8 cellular contexts compared by ENCODE assay signal in the genomic region with DNA sequence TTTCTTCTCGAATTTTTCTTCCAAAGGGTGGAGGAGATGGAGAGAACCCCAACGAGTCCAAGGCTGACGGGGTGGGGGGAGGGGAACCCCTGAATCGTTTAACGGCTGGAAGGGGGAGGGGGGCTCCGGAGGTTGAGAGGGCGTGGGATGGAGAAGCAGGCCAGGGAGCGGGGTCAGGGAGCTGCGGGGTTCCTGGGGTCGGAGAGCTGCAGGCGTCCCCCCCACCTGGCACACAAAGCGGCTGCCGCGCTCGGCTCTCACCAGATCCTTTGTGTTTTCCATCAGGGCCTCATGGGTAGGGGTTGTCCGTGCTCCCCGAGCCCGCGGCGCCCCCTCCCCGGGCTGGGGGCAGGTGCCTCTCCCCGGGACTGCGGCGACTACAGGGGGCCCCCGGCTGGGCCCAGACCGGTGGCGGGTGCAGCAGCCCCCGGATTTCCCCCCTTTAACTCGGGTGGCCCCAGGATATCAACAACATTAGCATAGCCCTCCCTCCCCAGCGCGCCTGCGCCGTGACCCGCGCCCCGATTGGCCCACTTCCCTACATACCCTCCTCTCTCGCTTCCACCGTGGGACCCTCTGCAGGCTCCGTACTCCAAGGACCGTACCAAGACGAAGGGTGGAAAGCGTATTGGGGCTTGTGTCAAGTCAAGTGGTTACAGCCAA. TPM values are rescaled to one million over a fixed set of nuclear protein-coding genes. Genes with fewer than 3 reads are reported as not detected.
DNase-seq lines count a peak whose midpoint lies in the region; ATAC-seq, FAIRE-seq and TF ChIP-seq lines count a peak whose summit lies in the region.

A gene (minus strand): TSS at position 476 of the 663 bp plus-strand sequence. CDS start 34,888 bp downstream, outside the sequence.

- ATAC-seq in HG02938 (IDR thresholded peaks at IDR 0.05; ENCODE audit: unreplicated experiment), result peak; percentile 77

- DNase-seq in NCI-H1930 (lab: John Stamatoyannopoulos, UW), result peak; percentile 93 to 96
- peak; percentile 93 for DNase-seq in T-helper 2 cell treated with Interferon-gamma antibody and Interleukin-4, amounts not matched to agents 5 μg/mL and 100 μg/mL, for 36 hours (ENCODE audit: low spot score)
- DNase-seq in astrocyte (ENCODE audit: low read depth), result peak; percentile 94
- DNase-seq in hepatic stellate cell (ENCODE audit: low spot score), result peak; percentile 98
- peak; percentile 97 for DNase-seq in putamen (ENCODE audit: low spot score)
- DNase-seq in uterus, result peak; percentile 94 to 96

- TF ChIP-seq POLR2A in GM15510 (IDR thresholded peaks at IDR 0.05; ENCODE audit: borderline replicate concordance, extremely low read depth, insufficient read length) (peak; percentile 33), uterus (IDR thresholded peaks at IDR 0.05) (peak; percentile 11 to 24)

- H3K36me3 ChIP-seq in astrocyte (ENCODE audit: insufficient read depth, low read length) (peaks cover 4% of the 10 kb centered on the region), uterus (no peaks in the 10 kb centered on the region)

- H3K27me3 Mint-ChIP-seq in T-helper 2 cell treated with Interferon-gamma antibody and Interleukin-4, amounts not matched to agents 5 μg/mL and 100 μg/mL, for 36 hours (ENCODE audit: low read depth), result no peaks in the 10 kb centered on the region
- no peaks in the 10 kb centered on the region for H3K27me3 Mint-ChIP-seq in astrocyte (ENCODE audit: low read depth, unreplicated experiment)

- no peaks in the 10 kb centered on the region for H3K9me3 Mint-ChIP-seq in T-helper 2 cell treated with Interferon-gamma antibody and Interleukin-4, amounts not matched to agents 5 μg/mL and 100 μg/mL, for 36 hours
- no peaks in the 10 kb centered on the region for H3K9me3 Mint-ChIP-seq in astrocyte (ENCODE audit: unreplicated experiment)

- TF ChIP-seq CTCF in astrocyte (IDR thresholded peaks at IDR 0.05; ENCODE audit: insufficient read depth, low read depth, low read length) (no peak), uterus (IDR thresholded peaks at IDR 0.05) (peak in 1 of 4 experiments; percentile 23)

- H3K4me3 Mint-ChIP-seq in T-helper 2 cell treated with Interferon-gamma antibody and Interleukin-4, amounts not matched to agents 5 μg/mL and 100 μg/mL, for 36 hours, result peak within 1 kb of the TSS; percentile 91
- H3K4me3 Mint-ChIP-seq in astrocyte (ENCODE audit: unreplicated experiment), result peak within 1 kb of the TSS; percentile 92

- peak within 1 kb of the TSS; percentile 91 for H2AFZ ChIP-seq in astrocyte (ENCODE audit: low read depth, low read length)

- intact Hi-C loops in uterus (cut with DNase I; ENCODE audit: low total_unique reads), result no loop called here

- peaks cover 34% of the 10 kb centered on the region for H3K36me3 Mint-ChIP-seq in T-helper 2 cell treated with Interferon-gamma antibody and Interleukin-4, amounts not matched to agents 5 μg/mL and 100 μg/mL, for 36 hours (ENCODE audit: low read depth)
- H3K36me3 Mint-ChIP-seq in astrocyte (ENCODE audit: low read depth, unreplicated experiment), result no peaks in the 10 kb centered on the region

- H3K4me1 ChIP-seq in astrocyte (ENCODE audit: insufficient read depth, low read length), result peaks cover 20% of the 10 kb centered on the region
- peaks cover 0 to 5% of the 10 kb centered on the region in 2 donors for H3K4me1 ChIP-seq in uterus

- peaks cover 93% of the 10 kb centered on the region for H3K79me2 ChIP-seq in astrocyte (ENCODE audit: insufficient read depth, low read length)

- FAIRE-seq in astrocyte (lab: Jason Lieb, UNC), result no peak

- H3K27me3 ChIP-seq in astrocyte (ENCODE audit: insufficient read depth, low read length) (no peaks in the 10 kb centered on the region), uterus (no peaks in the 10 kb centered on the region)

- peak within 1 kb of the TSS; percentile 97 for H3K27ac Mint-ChIP-seq in T-helper 2 cell treated with Interferon-gamma antibody and Interleukin-4, amounts not matched to agents 5 μg/mL and 100 μg/mL, for 36 hours
- peak within 1 kb of the TSS; percentile 91 for H3K27ac Mint-ChIP-seq in astrocyte (ENCODE audit: unreplicated experiment)

- peak within 1 kb of the TSS; percentile 99 for H3K4me2 ChIP-seq in astrocyte (ENCODE audit: low read length)

- peaks cover 54% of the 10 kb centered on the region for H3K4me1 Mint-ChIP-seq in T-helper 2 cell treated with Interferon-gamma antibody and Interleukin-4, amounts not matched to agents 5 μg/mL and 100 μg/mL, for 36 hours (ENCODE audit: low read depth)
- peaks cover 39% of the 10 kb centered on the region for H3K4me1 Mint-ChIP-seq in astrocyte (ENCODE audit: low read depth, unreplicated experiment)

- no peaks in the 10 kb centered on the region for H3K9me3 ChIP-seq in astrocyte (ENCODE audit: insufficient read depth, low read depth, low read length)
- no peaks in the 10 kb centered on the region for H3K9me3 ChIP-seq in uterus

- H4K20me1 ChIP-seq in astrocyte (ENCODE audit: insufficient read depth, low read length), result peaks cover 47% of the 10 kb centered on the region

- peak within 1 kb of the TSS; percentile 95 for H3K9ac ChIP-seq in astrocyte (ENCODE audit: low read length)

- H3K27ac ChIP-seq in astrocyte (ENCODE audit: low read depth, low read length), result peak within 1 kb of the TSS; percentile 99
- peak within 1 kb of the TSS; percentile 97 to 99 for H3K27ac ChIP-seq in uterus

- peak within 1 kb of the TSS; percentile 97 for H3K4me3 ChIP-seq in astrocyte (ENCODE audit: insufficient read depth, low read depth, low read length)
- peak within 1 kb of the TSS; percentile 87 to 100 for H3K4me3 ChIP-seq in uterus

RNA-seq across cellular contexts. Expression of the gene that starts here (rescaled TPM):
- total RNA-seq in astrocyte (11.1 and 11.3 TPM in 2 replicates), uterus (10 to 100 TPM; 13.6 to 60.9 (median 30.5) TPM)

Comparison
In these comparisons a context has a peak if more than half of its experiments do, and no peak if none do; other contexts are left out.
1. Peak in every context shown above with its lines: DNase-seq, ATAC-seq, H3K4me3 ChIP-seq and H3K27ac ChIP-seq.